16 cellular contexts compared by ENCODE assay signal in genomic region chr20:6333110-6333509, GRCh38.
DNase-seq lines count a peak whose midpoint lies in the region; ATAC-seq and TF ChIP-seq lines count a peak whose summit lies in the region.
"Had no signal": no experiment of that assay in that cellular context is flagged by ENCODE, and none has a peak within 500 bp of the region (broad histone marks: within the 10 kb centered on the region; RNA-seq: fewer than 3 reads in every experiment).

No MANE protein-coding gene starts in this region.

- ATAC-seq in Right ventricle myocardium inferior (no peak), left cardiac atrium (no peak), GM21723 (IDR thresholded peaks at IDR 0.05; ENCODE audit: unreplicated experiment) (no peak), HG02970 (IDR thresholded peaks at IDR 0.05; ENCODE audit: low FRiP score, unreplicated experiment) (no peak)
- ATAC-seq: SK-N-SH treated with all-trans-retinoic acid at 6 μM for 48 hours had no signal

- intact Hi-C loops in Right ventricle myocardium inferior (cut with DNase I): no loop called here
- intact Hi-C loops in left cardiac atrium (cut with DNase I): no loop called here

- DNase-seq in Right ventricle myocardium inferior (ENCODE audit: missing footprints) (peak; percentile 56), left cardiac atrium (no peak), M059J (ENCODE audit: low read depth) (peak; percentile 22), epithelial cell of esophagus (ENCODE audit: low read depth) (peak; percentile 24), NCI-H69 (lab: John Stamatoyannopoulos, UW) (no peak)
- DNase-seq in activated T-cell treated with anti-CD3 and anti-CD28 coated beads, Interleukin-2, amount 50 U/mL, for 48 hours: no peak
- DNase-seq: H7, MV-4-11, NCI-H1436, NCI-H226, NCI-H526, PC-9, Right ventricle myocardium superior had no signal

- TF ChIP-seq CTCF in epithelial cell of esophagus (IDR thresholded peaks at IDR 0.05; ENCODE audit: insufficient read depth, low read depth, low read length, missing control alignments): no peak

- H3K4me3 ChIP-seq in epithelial cell of esophagus (ENCODE audit: low read length): no peak overlapping the region
- H3K4me3 ChIP-seq: PC-9 had no signal

Comparison
In these comparisons a context has a peak if more than half of its experiments do, and no peak if none do; other contexts are left out.
1. DNase-seq: peak in Right ventricle myocardium inferior (single experiment), M059J (single experiment) and epithelial cell of esophagus (single experiment); none in left cardiac atrium (single experiment), NCI-H69 (single experiment) and activated T-cell treated with anti-CD3 and anti-CD28 coated beads, Interleukin-2, amount 50 U/mL, for 48 hours (0 of 2).